Comparison of ENCODE assay signal across 8 cellular contexts in genomic region chr3:48741226-48741625, GRCh38. TPM values are rescaled to one million over a fixed set of nuclear protein-coding genes. Genes with fewer than 3 reads are reported as not detected.
DNase-seq lines count a peak whose midpoint lies in the region; TF ChIP-seq lines count a peak whose summit lies in the region.
"Not testable (repeated sequence)": the region's sequence is repeated elsewhere in the genome, so short reads cannot be mapped to it uniquely, and the experiment has no call there.

No MANE protein-coding gene starts in this region.

- in situ Hi-C loops in transverse colon (cut with MboI; ENCODE audit: low pct_ligation_motif_present in 1 of 4, low pct_unique_long_range_greater_than_20kb in 1 of 4, low sequenced_read_pairs in 3 of 4), result not testable (repeated sequence)

- H3K79me2 ChIP-seq in hepatocyte, result not testable (repeated sequence)

- not testable (repeated sequence) for H3K4me3 ChIP-seq in adipocyte (ENCODE audit: low read length); breast epithelium; esophagus muscularis mucosa; hepatocyte; prostate gland; subcutaneous abdominal adipose tissue (ENCODE audit: low read depth in 1 of 5, low read length in 5 of 5); transverse colon

- 95% methylated on average over 10 of the region's 10 CpGs for WGBS in esophagus muscularis mucosa
- 97% methylated on average over 10 of the region's 10 CpGs for WGBS in hepatocyte (ENCODE audit: low lambda C conversion rate, missing lambda C conversion rate)
- WGBS in prostate gland, result 97% methylated on average over 10 of the region's 10 CpGs
- whole genome bisulfite sequencing in transverse colon (ENCODE audit: low coverage in 1 of 2), 2 donors, result 78 to 88% methylated on average over 9 to 10 of the region's 10 CpGs

- not testable (repeated sequence) for TF ChIP-seq EP300 in esophagus muscularis mucosa (IDR thresholded peaks at IDR 0.05); transverse colon (IDR thresholded peaks at IDR 0.05; ENCODE audit: low read depth)

- not testable (repeated sequence) for H4K20me1 ChIP-seq in hepatocyte (ENCODE audit: insufficient read depth, poor library complexity, severe bottlenecking)

- not testable (repeated sequence) for H3K27me3 ChIP-seq in adipocyte (replicated peaks; ENCODE audit: control insufficient read depth, insufficient read depth, low read length); breast epithelium; esophagus muscularis mucosa; hepatocyte; prostate gland (replicated peaks; ENCODE audit: insufficient read depth); subcutaneous abdominal adipose tissue (ENCODE audit: control insufficient read depth in 5 of 5, insufficient read depth in 4 of 5, low read length in 5 of 5); transverse colon

- DNase-seq in adipocyte (ENCODE audit: low read depth); breast epithelium (ENCODE audit: low spot score in 2 of 2); esophagus muscularis mucosa (ENCODE audit: extremely low spot score); hepatocyte (ENCODE audit: low spot score); prostate gland (ENCODE audit: low spot score); transverse colon: not testable (repeated sequence)

- H3K27ac ChIP-seq in C4-2B (peak overlapping the region; percentile 78), breast epithelium (peak overlapping the region; percentile 76 to 88), esophagus muscularis mucosa (replicated peaks in 1 of 4) (peak overlapping the region in 3 of 4 donors; percentile 65 to 72 (median 69)), hepatocyte (peak overlapping the region; percentile 85), prostate gland (peak overlapping the region; percentile 73 to 75), subcutaneous abdominal adipose tissue (ENCODE audit: low read depth, low read length) (peak overlapping the region; percentile 90), transverse colon (peak overlapping the region; percentile 84 to 91 (median 86))

- intact Hi-C loops in breast epithelium (cut with DNase I; ENCODE audit: low total_unique reads); transverse colon (cut with DNase I; ENCODE audit: low total_unique reads): not testable (repeated sequence)
- intact Hi-C loops in esophagus muscularis mucosa (cut with DNase I) (loop anchor here (5.0 kb wide), 1 partner anchor 54 kb away; the partner anchor contains the start of gene NCKIPSD), prostate gland (cut with DNase I) (loop anchor here (2.0 kb wide), 1 partner anchor 54 kb away; no protein-coding TSS in a partner anchor)

- H3K9ac ChIP-seq in adipocyte (ENCODE audit: low read length), result peak overlapping the region; percentile 86
- not testable (repeated sequence) for H3K9ac ChIP-seq in subcutaneous abdominal adipose tissue (ENCODE audit: low read length in 5 of 5)

- not testable (repeated sequence) for H2AFZ ChIP-seq in hepatocyte

- not testable (repeated sequence) for H3K9me3 ChIP-seq in adipocyte (ENCODE audit: control insufficient read depth, low read length); breast epithelium; esophagus muscularis mucosa; hepatocyte (ENCODE audit: low read depth); prostate gland; subcutaneous abdominal adipose tissue (ENCODE audit: control insufficient read depth in 5 of 5, low read length in 5 of 5); transverse colon

- H3K9me2 ChIP-seq in hepatocyte (replicated peaks; ENCODE audit: insufficient read depth), result not testable (repeated sequence)

- H3K4me2 ChIP-seq in hepatocyte, result not testable (repeated sequence)

- not testable (repeated sequence) for TF ChIP-seq CTCF in C4-2B (conservative IDR thresholded peaks at IDR 0.05); breast epithelium (IDR thresholded peaks at IDR 0.05); esophagus muscularis mucosa (IDR thresholded peaks at IDR 0.05); hepatocyte (IDR thresholded peaks at IDR 0.05; ENCODE audit: poor library complexity); prostate gland (IDR thresholded peaks at IDR 0.05); transverse colon (IDR thresholded peaks at IDR 0.05)

- H3K4me1 ChIP-seq in adipocyte (ENCODE audit: control insufficient read depth, insufficient read depth, low read length) (peaks cover 57% of the 10 kb centered on the region), breast epithelium (peaks cover 8 to 14% of the 10 kb centered on the region in 2 donors), esophagus muscularis mucosa (peaks cover 38 to 54% (median 44%) of the 10 kb centered on the region in 4 donors), hepatocyte (ENCODE audit: insufficient read depth) (peaks cover 32% of the 10 kb centered on the region), prostate gland (replicated peaks) (peaks cover 26% of the 10 kb centered on the region), subcutaneous abdominal adipose tissue (ENCODE audit: control insufficient read depth in 5 of 5, insufficient read depth in 5 of 5, low read length in 5 of 5) (peaks cover 23 to 58% (median 49%) of the 10 kb centered on the region in 5 donors), transverse colon (peaks cover 21 to 63% (median 47%) of the 10 kb centered on the region in 4 donors)

- TF ChIP-seq POLR2A in breast epithelium (IDR thresholded peaks at IDR 0.05); esophagus muscularis mucosa (IDR thresholded peaks at IDR 0.05; ENCODE audit: low read depth); prostate gland (IDR thresholded peaks at IDR 0.05); transverse colon (IDR thresholded peaks at IDR 0.05): not testable (repeated sequence)

- H3K36me3 ChIP-seq in adipocyte (ENCODE audit: control insufficient read depth, insufficient read depth, low read length, severe bottlenecking) (peaks cover 15% of the 10 kb centered on the region), esophagus muscularis mucosa (peaks cover 0 to 13% (median 4%) of the 10 kb centered on the region in 4 donors)
- H3K36me3 ChIP-seq in breast epithelium; hepatocyte (replicated peaks; ENCODE audit: insufficient read depth, low read depth); prostate gland; subcutaneous abdominal adipose tissue (ENCODE audit: control insufficient read depth in 5 of 5, insufficient read depth in 5 of 5, low read length in 5 of 5); transverse colon: not testable (repeated sequence)

RNA-seq across cellular contexts. Expression of gene IP6K2, which starts 24.2 kb away (rescaled TPM):
- 100 to 1,000 TPM in 2 of 3 donors, 10 to 100 TPM in 1; 84.0 to 185 (median 126) TPM for total RNA-seq in breast epithelium
- 10 to 100 TPM; 31.0 to 57.5 (median 41.2) TPM for total RNA-seq in esophagus muscularis mucosa
- total RNA-seq in hepatocyte, result 99.3 and 112 TPM in 2 replicates
- polyA plus RNA-seq in hepatocyte, result 155 and 169 TPM in 2 replicates
- 100 to 1,000 TPM; 112 to 165 TPM for total RNA-seq in prostate gland
- total RNA-seq in transverse colon, result 100 to 1,000 TPM; 169 to 255 (median 225) TPM

RNA-seq across cellular contexts. Expression of gene NCKIPSD, which starts 55.5 kb away (rescaled TPM):
- total RNA-seq in breast epithelium, result 10 to 100 TPM; 31.8 to 40.3 (median 36.4) TPM
- 10 to 100 TPM; 18.9 to 34.7 (median 29.1) TPM for total RNA-seq in esophagus muscularis mucosa
- 19.9 and 23.4 TPM in 2 replicates for total RNA-seq in hepatocyte
- polyA plus RNA-seq in hepatocyte, result 21.0 and 22.9 TPM in 2 replicates
- 10 to 100 TPM; 32.9 to 83.3 TPM for total RNA-seq in prostate gland
- total RNA-seq in transverse colon, result 10 to 100 TPM; 42.3 to 74.6 (median 49.2) TPM
